ENCODE assay signal across 9 cellular contexts in the genomic region with DNA sequence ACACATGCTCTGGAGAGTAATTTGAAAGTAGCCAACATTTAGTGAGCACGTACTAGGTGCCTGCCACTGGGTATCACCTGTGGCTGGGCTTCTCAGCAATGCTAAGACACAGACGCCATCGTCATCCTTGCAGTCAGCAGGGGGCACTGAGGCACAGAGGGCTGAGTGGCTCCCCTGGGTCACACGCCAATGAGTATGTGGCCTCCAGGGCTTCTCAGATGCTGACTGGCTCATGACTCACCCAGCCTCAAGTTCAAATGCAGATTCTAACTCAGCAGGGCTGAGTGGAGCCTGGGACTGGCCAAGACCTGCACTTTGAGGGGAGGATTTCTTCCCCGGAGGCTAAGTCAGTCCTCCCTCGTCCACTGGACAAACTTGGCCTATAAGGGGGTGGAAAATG.
DNase-seq lines count a peak whose midpoint lies in the region; ATAC-seq and TF ChIP-seq lines count a peak whose summit lies in the region.
"Had no signal": no experiment of that assay in that cellular context is flagged by ENCODE, and none has a peak within 500 bp of the region (broad histone marks: within the 10 kb centered on the region; RNA-seq: fewer than 3 reads in every experiment).

No MANE protein-coding gene starts in this region.

- H3K27ac ChIP-seq in neural progenitor cell (no peak overlapping the region), Peyer's patch (no peak overlapping the region)
- H3K27ac ChIP-seq: pancreas had no signal

- H3K27me3 ChIP-seq in MG63 (0 out of 2 replicates have a peak, but pooled peaks cover 2% of the 10 kb centered on the region), adipocyte (replicated peaks; ENCODE audit: control insufficient read depth, insufficient read depth, low read length) (peaks cover 9% of the 10 kb centered on the region), neural progenitor cell (peaks cover 25% of the 10 kb centered on the region), Peyer's patch (no peaks in the 10 kb centered on the region)
- H3K27me3 ChIP-seq: pancreas had no signal

- peaks cover 28% of the 10 kb centered on the region for H3K4me1 Mint-ChIP-seq in neural progenitor cell

- no peak overlapping the region for H3K27ac Mint-ChIP-seq in neural progenitor cell

- H3K9me3 ChIP-seq in MG63 (no peaks in the 10 kb centered on the region), adipocyte (ENCODE audit: control insufficient read depth, low read length) (no peaks in the 10 kb centered on the region), neural progenitor cell (ENCODE audit: low read depth) (no peaks in the 10 kb centered on the region), Peyer's patch (no peaks in the 10 kb centered on the region)
- H3K9me3 ChIP-seq: pancreas had no signal

- peaks cover 13% of the 10 kb centered on the region for H3F3A ChIP-seq in neural progenitor cell (ENCODE audit: low read depth)

- H3K4me3 ChIP-seq in MG63: no peak overlapping the region
- no peak overlapping the region for H3K4me3 ChIP-seq in adipocyte (ENCODE audit: low read length)
- no peak overlapping the region for H3K4me3 ChIP-seq in neural progenitor cell
- H3K4me3 ChIP-seq in Peyer's patch: no peak overlapping the region
- H3K4me3 ChIP-seq: pancreas had no signal

- H3K9me3 Mint-ChIP-seq in neural progenitor cell: peaks cover 4% of the 10 kb centered on the region

- no peak overlapping the region for H3K4me2 ChIP-seq in neural progenitor cell

- no peaks in the 10 kb centered on the region for H4K20me1 ChIP-seq in neural progenitor cell (ENCODE audit: low read depth)

- no peak overlapping the region for H2AFZ ChIP-seq in neural progenitor cell (replicated peaks)

- no peaks in the 10 kb centered on the region for H3K36me3 ChIP-seq in MG63
- no peaks in the 10 kb centered on the region for H3K36me3 ChIP-seq in adipocyte (ENCODE audit: control insufficient read depth, insufficient read depth, low read length, severe bottlenecking)
- no peaks in the 10 kb centered on the region for H3K36me3 ChIP-seq in neural progenitor cell
- H3K36me3 ChIP-seq in Peyer's patch: no peaks in the 10 kb centered on the region
- H3K36me3 ChIP-seq: pancreas had no signal

- H3K4me3 Mint-ChIP-seq in neural progenitor cell: peak overlapping the region; percentile 22

- TF ChIP-seq CTCF in neural progenitor cell (IDR thresholded peaks at IDR 0.05): no peak
- no peak for TF ChIP-seq CTCF in Peyer's patch (IDR thresholded peaks at IDR 0.05)

- H3K4me1 ChIP-seq in adipocyte (ENCODE audit: control insufficient read depth, insufficient read depth, low read length) (peaks cover 24% of the 10 kb centered on the region), neural progenitor cell (peaks cover 24% of the 10 kb centered on the region), Peyer's patch (no peaks in the 10 kb centered on the region)
- H3K4me1 ChIP-seq: pancreas had no signal

- no peak for ATAC-seq in HG03565 (IDR thresholded peaks at IDR 0.05; ENCODE audit: unreplicated experiment)

- POLR2A ChIA-PET in HEK293T (lab: Yijun Ruan, JAX): no interaction called here

- H3K36me3 Mint-ChIP-seq in neural progenitor cell: no peaks in the 10 kb centered on the region

- no peaks in the 10 kb centered on the region for H3K79me2 ChIP-seq in neural progenitor cell (ENCODE audit: low read depth)

- no peak for TF ChIP-seq POLR2A in Peyer's patch (IDR thresholded peaks at IDR 0.05)

- H3K27me3 Mint-ChIP-seq in neural progenitor cell (ENCODE audit: insufficient read depth, low read depth): peaks cover 30% of the 10 kb centered on the region

- H3K9ac ChIP-seq in adipocyte (ENCODE audit: low read length): no peak overlapping the region
- H3K9ac ChIP-seq in neural progenitor cell: no peak overlapping the region

- DNase-seq in COLO829 (ENCODE audit: low spot score) (peak; percentile 51), MG63 (peak; percentile 99), adipocyte (ENCODE audit: low read depth) (peak; percentile 61), neural progenitor cell (ENCODE audit: low spot score) (no peak), NCI-H1092 (lab: John Stamatoyannopoulos, UW) (no peak), HEK293T (ENCODE audit: extremely low spot score) (no peak), Peyer's patch (no peak)

- CTCF ChIA-PET in HEK293T (lab: Yijun Ruan, JAX): no interaction called here

TF ChIP-seq in HEK293T, 16 proteins besides CTCF, POLR2A, EP300 and RAD21:
- no peak for TF ChIP-seq ZNF384 (IDR thresholded peaks at IDR 0.05)
- no peak for TF ChIP-seq SP1 (IDR thresholded peaks at IDR 0.05)
- no peak for TF ChIP-seq SUZ12 (IDR thresholded peaks at IDR 0.05)
- TF ChIP-seq CTBP1 (IDR thresholded peaks at IDR 0.05; ENCODE audit: borderline replicate concordance): no peak
- TF ChIP-seq, protein P1, sequence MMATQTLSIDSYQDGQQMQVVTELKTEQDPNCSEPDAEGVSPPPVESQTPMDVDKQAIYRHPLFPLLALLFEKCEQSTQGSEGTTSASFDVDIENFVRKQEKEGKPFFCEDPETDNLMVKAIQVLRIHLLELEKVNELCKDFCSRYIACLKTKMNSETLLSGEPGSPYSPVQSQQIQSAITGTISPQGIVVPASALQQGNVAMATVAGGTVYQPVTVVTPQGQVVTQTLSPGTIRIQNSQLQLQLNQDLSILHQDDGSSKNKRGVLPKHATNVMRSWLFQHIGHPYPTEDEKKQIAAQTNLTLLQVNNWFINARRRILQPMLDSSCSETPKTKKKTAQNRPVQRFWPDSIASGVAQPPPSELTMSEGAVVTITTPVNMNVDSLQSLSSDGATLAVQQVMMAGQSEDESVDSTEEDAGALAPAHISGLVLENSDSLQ (IDR thresholded peaks at IDR 0.05): no peak
- TF ChIP-seq FOXM1 (IDR thresholded peaks at IDR 0.05; ENCODE audit: borderline replicate concordance): no peak
- TF ChIP-seq FOXA1 (IDR thresholded peaks at IDR 0.05): no peak
- TF ChIP-seq TARDBP (IDR thresholded peaks at IDR 0.05): no peak
- no peak for TF ChIP-seq HDGF (IDR thresholded peaks at IDR 0.05; ENCODE audit: borderline replicate concordance)
- TF ChIP-seq BHLHE40 (IDR thresholded peaks at IDR 0.05; ENCODE audit: borderline replicate concordance): no peak
- TF ChIP-seq NFRKB (IDR thresholded peaks at IDR 0.05): no peak
- TF ChIP-seq L3MBTL2 (conservative IDR thresholded peaks at IDR 0.05): no peak
- TF ChIP-seq ELF4 (IDR thresholded peaks at IDR 0.05): no peak
- TF ChIP-seq FOXK2 (IDR thresholded peaks at IDR 0.05): no peak
- no peak for TF ChIP-seq LEF1 (IDR thresholded peaks at IDR 0.05; ENCODE audit: borderline replicate concordance)
- TF ChIP-seq ARNT (IDR thresholded peaks at IDR 0.05): no peak

Comparison
In these comparisons a context has a peak if more than half of its experiments do, and no peak if none do; other contexts are left out.
1. DNase-seq: peak in COLO829 (single experiment), MG63 (single experiment) and adipocyte (single experiment); none in neural progenitor cell (single experiment), NCI-H1092 (single experiment), HEK293T (single experiment) and Peyer's patch (0 of 3).